27 cellular contexts compared by ENCODE assay signal in genomic region chr10:62671104-62671503, GRCh38.
A peak's percentile ranks its signal among the peaks of the same experiment; 100 is the strongest.
DNase-seq lines count a peak whose midpoint lies in the region; ATAC-seq, FAIRE-seq and TF ChIP-seq lines count a peak whose summit lies in the region.
"Had no signal": no experiment of that assay in that cellular context is flagged by ENCODE, and none has a peak within 500 bp of the region (broad histone marks: within the 10 kb centered on the region; RNA-seq: fewer than 3 reads in every experiment).

No MANE protein-coding gene starts in this region.

- no peak overlapping the region for H3K4me3 Mint-ChIP-seq in activated T-helper 17 cell treated with anti-CD3 and anti-CD28 coated beads, Interleukin-2, amount 50 U/mL, for 72 hours
- H3K4me3 Mint-ChIP-seq in natural killer cell treated with Interleukin-12 subunit alpha and Interleukin-12 subunit beta and Interleukin-15 and Interleukin-18, amount 100 ng/mL, for 72 hours = peak overlapping the region; percentile 34
- no peak overlapping the region for H3K4me3 Mint-ChIP-seq in activated naive CD8-positive, alpha-beta T cell treated with anti-CD3 and anti-CD28 coated beads for 36 hours
- H3K4me3 Mint-ChIP-seq: CD4-positive, CD25-positive, alpha-beta regulatory T cell; H9; HFFc6; T-cell had no signal

- POLR2A ChIA-PET in HEK293 (lab: Yijun Ruan, JAX) = interaction anchor here (1.5 kb wide), 1 partner anchor 8 kb away, joined by 3 read pairs; no protein-coding TSS in a partner anchor

- FAIRE-seq in GM18507 (lab: Jason Lieb, UNC) = peak; percentile 90
- FAIRE-seq: A204.1, D721Med, GM12892, HepG2 had no signal

- CTCF ChIA-PET in HEK293 (lab: Yijun Ruan, JAX) = no interaction called here

- DNase-seq in GM18507 (ENCODE audit: extremely low spot score, insufficient read length, low read depth) = no peak
- DNase-seq in natural killer cell treated with Interleukin-12 subunit alpha and Interleukin-12 subunit beta and Interleukin-15 and Interleukin-18, amount 100 ng/mL, for 72 hours (ENCODE audit: low spot score) = peak; percentile 68
- no peak for DNase-seq in NCI-H1092 (lab: John Stamatoyannopoulos, UW)
- no peak for DNase-seq in islet precursor cell
- no peak for DNase-seq in activated naive CD8-positive, alpha-beta T cell treated with anti-CD3 and anti-CD28 coated beads for 36 hours
- DNase-seq: CD4-positive, CD25-positive, alpha-beta regulatory T cell; DMS53; GM23248; H9; HFFc6; Karpas-422; NCI-H1105; NCI-H1436 treated with DMSO at 0.1 percent for 48 hours; NCI-H2029 treated with DMSO at 0.1 percent for 48 hours; NCI-H446 treated with DMSO at 0.1 percent for 48 hours; NCI-H526; SHP77; T-cell had no signal

- no peak overlapping the region for H3K27ac Mint-ChIP-seq in activated T-helper 17 cell treated with anti-CD3 and anti-CD28 coated beads, Interleukin-2, amount 50 U/mL, for 72 hours
- peak overlapping the region; percentile 32 to 79 for H3K27ac Mint-ChIP-seq in natural killer cell treated with Interleukin-12 subunit alpha and Interleukin-12 subunit beta and Interleukin-15 and Interleukin-18, amount 100 ng/mL, for 72 hours
- H3K27ac Mint-ChIP-seq in activated naive CD8-positive, alpha-beta T cell treated with anti-CD3 and anti-CD28 coated beads for 36 hours = no peak overlapping the region
- H3K27ac Mint-ChIP-seq: H9, HFFc6, T-cell had no signal

- no peaks in the 10 kb centered on the region for H3K4me1 Mint-ChIP-seq in activated T-helper 17 cell treated with anti-CD3 and anti-CD28 coated beads, Interleukin-2, amount 50 U/mL, for 72 hours
- peaks cover 30 to 45% of the 10 kb centered on the region in 2 donors for H3K4me1 Mint-ChIP-seq in natural killer cell treated with Interleukin-12 subunit alpha and Interleukin-12 subunit beta and Interleukin-15 and Interleukin-18, amount 100 ng/mL, for 72 hours (ENCODE audit: low read depth in 2 of 2)
- H3K4me1 Mint-ChIP-seq in activated naive CD8-positive, alpha-beta T cell treated with anti-CD3 and anti-CD28 coated beads for 36 hours = peaks cover 12% of the 10 kb centered on the region
- H3K4me1 Mint-ChIP-seq: CD4-positive, CD25-positive, alpha-beta regulatory T cell had no signal

- H3K36me3 Mint-ChIP-seq in activated T-helper 17 cell treated with anti-CD3 and anti-CD28 coated beads, Interleukin-2, amount 50 U/mL, for 72 hours (ENCODE audit: low read depth) = no peaks in the 10 kb centered on the region
- H3K36me3 Mint-ChIP-seq in natural killer cell treated with Interleukin-12 subunit alpha and Interleukin-12 subunit beta and Interleukin-15 and Interleukin-18, amount 100 ng/mL, for 72 hours = no peaks in the 10 kb centered on the region
- no peaks in the 10 kb centered on the region for H3K36me3 Mint-ChIP-seq in activated naive CD8-positive, alpha-beta T cell treated with anti-CD3 and anti-CD28 coated beads for 36 hours
- H3K36me3 Mint-ChIP-seq: CD4-positive, CD25-positive, alpha-beta regulatory T cell; T-cell had no signal

- no peaks in the 10 kb centered on the region for H3K4me1 ChIP-seq in HEK293 (ENCODE audit: control insufficient read depth, insufficient read depth, low read length)
- H3K4me1 ChIP-seq: BLaER1 had no signal

- TF ChIP-seq CTCF in HEK293 (tag by site-specific recombination; IDR thresholded peaks at IDR 0.05) = no peak

- H3K27ac ChIP-seq in HEK293 (ENCODE audit: extremely low read depth, low read depth, low read length) = no peak overlapping the region
- H3K27ac ChIP-seq: BLaER1, GM23248, RWPE1 had no signal

- no peaks in the 10 kb centered on the region for H3K36me3 ChIP-seq in HEK293 (ENCODE audit: control insufficient read depth in 2 of 2, insufficient read depth in 1 of 2, low read length in 2 of 2)
- H3K36me3 ChIP-seq: BLaER1 had no signal

- H3K4me3 ChIP-seq in HEK293 (ENCODE audit: low read depth, low read length) = no peak overlapping the region
- H3K4me3 ChIP-seq: BLaER1, GM23248 had no signal

- H3K9me3 Mint-ChIP-seq in activated T-helper 17 cell treated with anti-CD3 and anti-CD28 coated beads, Interleukin-2, amount 50 U/mL, for 72 hours = no peaks in the 10 kb centered on the region
- no peaks in the 10 kb centered on the region for H3K9me3 Mint-ChIP-seq in natural killer cell treated with Interleukin-12 subunit alpha and Interleukin-12 subunit beta and Interleukin-15 and Interleukin-18, amount 100 ng/mL, for 72 hours
- H3K9me3 Mint-ChIP-seq in activated naive CD8-positive, alpha-beta T cell treated with anti-CD3 and anti-CD28 coated beads for 36 hours = peaks cover 1% of the 10 kb centered on the region
- H3K9me3 Mint-ChIP-seq: CD4-positive, CD25-positive, alpha-beta regulatory T cell; H9; HFFc6; T-cell had no signal

- ATAC-seq in activated T-helper 17 cell treated with anti-CD3 and anti-CD28 coated beads, Interleukin-2, amount 50 U/mL, for 72 hours (replicated peaks) = peak; percentile 24
- peak; percentile 67 to 90 for ATAC-seq in natural killer cell treated with Interleukin-12 subunit alpha and Interleukin-12 subunit beta and Interleukin-15 and Interleukin-18, amount 100 ng/mL, for 72 hours
- ATAC-seq: HepG2, Panc1, T-cell had no signal

- H3K27me3 Mint-ChIP-seq in activated T-helper 17 cell treated with anti-CD3 and anti-CD28 coated beads, Interleukin-2, amount 50 U/mL, for 72 hours = no peaks in the 10 kb centered on the region
- H3K27me3 Mint-ChIP-seq in natural killer cell treated with Interleukin-12 subunit alpha and Interleukin-12 subunit beta and Interleukin-15 and Interleukin-18, amount 100 ng/mL, for 72 hours = no peaks in the 10 kb centered on the region
- H3K27me3 Mint-ChIP-seq in activated naive CD8-positive, alpha-beta T cell treated with anti-CD3 and anti-CD28 coated beads for 36 hours = no peaks in the 10 kb centered on the region
- H3K27me3 Mint-ChIP-seq: CD4-positive, CD25-positive, alpha-beta regulatory T cell; T-cell had no signal

- no peaks in the 10 kb centered on the region for H3K9me3 ChIP-seq in HEK293 (ENCODE audit: control insufficient read depth, insufficient read depth, low read depth, low read length)
- H3K9me3 ChIP-seq: BLaER1 had no signal

TF ChIP-seq in HEK293, 187 proteins besides CTCF, POLR2A, EP300 and RAD21:
- 0 out of 2 replicates have a peak, but pooled peaks have one; percentile 18 for TF ChIP-seq ZFHX2 (tag by site-specific recombination; conservative IDR thresholded peaks at IDR 0.05)
- TF ChIP-seq ZBTB26 (tag by site-specific recombination; optimal IDR thresholded peaks at IDR 0.05) = no peak

Comparison
In these comparisons a context has a peak if more than half of its experiments do, and no peak if none do; other contexts are left out.
1. H3K27ac Mint-ChIP-seq: peak in natural killer cell treated with Interleukin-12 subunit alpha and Interleukin-12 subunit beta and Interleukin-15 and Interleukin-18, amount 100 ng/mL, for 72 hours (2 of 2); none in activated T-helper 17 cell treated with anti-CD3 and anti-CD28 coated beads, Interleukin-2, amount 50 U/mL, for 72 hours (single experiment) and activated naive CD8-positive, alpha-beta T cell treated with anti-CD3 and anti-CD28 coated beads for 36 hours (single experiment).